38 cellular contexts compared by ENCODE assay signal in genomic region chr10:131350245-131350644, GRCh38. TPM values are rescaled to one million over a fixed set of nuclear protein-coding genes. Genes with fewer than 3 reads are reported as not detected.
"Had no signal": no experiment of that assay in that cellular context is flagged by ENCODE, and none has a peak within 500 bp of the region (broad histone marks: within the 10 kb centered on the region; RNA-seq: fewer than 3 reads in every experiment).

No MANE protein-coding gene starts in this region.

- H3K4me3 Mint-ChIP-seq: activated B cell treated with CpG ODN at 0.5 μM for 24 hours; activated CD4-positive, alpha-beta memory T cell treated with anti-CD3 and anti-CD28 coated beads for 36 hours; activated CD4-positive, alpha-beta T cell treated with anti-CD3 and anti-CD28 coated beads, Interleukin-2, amount 10 ng/mL, durations not matched to agents 24 days and 14 days; activated CD8-positive, alpha-beta T cell treated with anti-CD3 and anti-CD28 coated beads for 36 hours; activated naive CD4-positive, alpha-beta T cell treated with anti-CD3 and anti-CD28 coated beads for 36 hours; activated naive CD8-positive, alpha-beta T cell treated with anti-CD3 and anti-CD28 coated beads for 36 hours; activated T-cell treated with anti-CD3 and anti-CD28 coated beads, Interleukin-2, amount 50 U/mL, for 4 hours; activated T-cell treated with anti-CD3 and anti-CD28 coated beads, Interleukin-2, amount 50 U/mL, for 72 hours; activated T-helper 1 cell treated with anti-CD3 and anti-CD28 coated beads, Interleukin-12 subunit alpha, Interleukin-12 subunit beta, Interleukin-2, Interleukin-4 antibody, amounts not matched to agents 30 ng/mL and 10 ng/mL and 1 ng/mL, durations not matched to agents 14 hours and 24 hours and 36 hours; activated T-helper 17 cell treated with anti-CD3 and anti-CD28 coated beads, Interleukin-2, amount 50 U/mL, for 72 hours; T-helper 1 cell treated with Interleukin-12 subunit alpha and Interleukin-12 subunit beta and Interleukin-4 antibody, amounts not matched to agents 30 μg/mL and 1 μg/mL, for 36 hours; T-helper 2 cell treated with Interferon-gamma antibody and Interleukin-4, amounts not matched to agents 5 μg/mL and 100 μg/mL, for 36 hours had no signal

- H3K36me3 Mint-ChIP-seq: activated CD4-positive, alpha-beta memory T cell treated with anti-CD3 and anti-CD28 coated beads for 36 hours; activated naive CD4-positive, alpha-beta T cell treated with anti-CD3 and anti-CD28 coated beads, Interleukin-2, amount 50 U/mL, for 72 hours; activated naive CD8-positive, alpha-beta T cell treated with anti-CD3 and anti-CD28 coated beads for 36 hours had no signal

- DNase-seq: activated B cell treated with CpG ODN at 0.5 μM for 24 hours; activated CD4-positive, alpha-beta memory T cell treated with anti-CD3 and anti-CD28 coated beads for 36 hours; activated CD4-positive, alpha-beta T cell treated with anti-CD3 and anti-CD28 coated beads for 4 hours; activated CD4-positive, alpha-beta T cell treated with anti-CD3 and anti-CD28 coated beads, Interleukin-2, amount 10 ng/mL, durations not matched to agents 24 days and 14 days; activated CD4-positive, alpha-beta T cell treated with anti-CD3 and anti-CD28 coated beads, Interleukin-2, amount 50 U/mL, for 1 hour; activated CD4-positive, alpha-beta T cell treated with anti-CD3 and anti-CD28 coated beads, Interleukin-2, amount 50 U/mL, for 4 hours; activated CD4-positive, CD25-positive, alpha-beta regulatory T cell treated with anti-CD3 and anti-CD28 coated beads, Interleukin-2, amount 50 U/mL, for 72 hours; activated CD8-positive, alpha-beta memory T cell treated with anti-CD3 and anti-CD28 coated beads, Interleukin-2, amount 50 U/mL, for 4 hours; activated CD8-positive, alpha-beta T cell treated with anti-CD3 and anti-CD28 coated beads for 36 hours; activated effector memory CD4-positive, alpha-beta T cell treated with anti-CD3 and anti-CD28 coated beads, Interleukin-2, amount 50 U/mL, for 16 hours; activated gamma-delta T cell treated with Interleukin-2 at 50 U/mL for 16 hours; activated naive CD4-positive, alpha-beta T cell; activated naive CD4-positive, alpha-beta T cell treated with anti-CD3 and anti-CD28 coated beads for 36 hours; activated naive CD4-positive, alpha-beta T cell treated with anti-CD3 and anti-CD28 coated beads, Interleukin-2, amount 50 U/mL, for 16 hours; activated naive CD8-positive, alpha-beta T cell treated with anti-CD3 and anti-CD28 coated beads for 36 hours; activated T-cell treated with anti-CD3 and anti-CD28 coated beads for 4 hours; activated T-cell treated with anti-CD3 and anti-CD28 coated beads, Interleukin-2, amount 50 U/mL, for 1 hour; activated T-cell treated with anti-CD3 and anti-CD28 coated beads, Interleukin-2, amount 50 U/mL, for 4 hours; activated T-cell treated with anti-CD3 and anti-CD28 coated beads, Interleukin-2, amount 50 U/mL, for 72 hours; adrenal gland; amniotic stem cell; aorta; body of pancreas; brain microvascular endothelial cell; central memory CD4-positive, alpha-beta T cell; T-helper 1 cell; T-helper 2 cell; T-helper 9 cell had no signal

- H3K27ac Mint-ChIP-seq: activated B cell treated with CpG ODN at 0.5 μM for 24 hours; activated CD4-positive, alpha-beta memory T cell treated with anti-CD3 and anti-CD28 coated beads for 36 hours; activated CD4-positive, alpha-beta T cell treated with anti-CD3 and anti-CD28 coated beads, Interleukin-2, amount 10 ng/mL, durations not matched to agents 24 days and 14 days; activated CD8-positive, alpha-beta T cell treated with anti-CD3 and anti-CD28 coated beads for 36 hours; activated naive CD4-positive, alpha-beta T cell treated with anti-CD3 and anti-CD28 coated beads for 36 hours; activated naive CD8-positive, alpha-beta T cell treated with anti-CD3 and anti-CD28 coated beads for 36 hours; activated T-cell treated with anti-CD3 and anti-CD28 coated beads, Interleukin-2, amount 50 U/mL, for 72 hours; activated T-helper 1 cell treated with anti-CD3 and anti-CD28 coated beads, Interleukin-12 subunit alpha, Interleukin-12 subunit beta, Interleukin-2, Interleukin-4 antibody, amounts not matched to agents 30 ng/mL and 10 ng/mL and 1 ng/mL, durations not matched to agents 14 hours and 24 hours and 36 hours; activated T-helper 17 cell treated with anti-CD3 and anti-CD28 coated beads, Interleukin-2, amount 50 U/mL, for 72 hours; T-helper 1 cell treated with Interleukin-12 subunit alpha and Interleukin-12 subunit beta and Interleukin-4 antibody, amounts not matched to agents 30 μg/mL and 1 μg/mL, for 36 hours; T-helper 2 cell treated with Interferon-gamma antibody and Interleukin-4, amounts not matched to agents 5 μg/mL and 100 μg/mL, for 36 hours had no signal

- H3K9me3 Mint-ChIP-seq: activated B cell treated with CpG ODN at 0.5 μM for 24 hours; activated CD4-positive, alpha-beta memory T cell treated with anti-CD3 and anti-CD28 coated beads for 36 hours; activated CD8-positive, alpha-beta T cell treated with anti-CD3 and anti-CD28 coated beads for 36 hours; activated naive CD4-positive, alpha-beta T cell treated with anti-CD3 and anti-CD28 coated beads for 36 hours had no signal

- H3K4me1 Mint-ChIP-seq: activated B cell treated with CpG ODN at 0.5 μM for 24 hours; activated CD4-positive, alpha-beta T cell treated with anti-CD3 and anti-CD28 coated beads, Interleukin-2, amount 10 ng/mL, durations not matched to agents 24 days and 14 days; activated naive CD8-positive, alpha-beta T cell treated with anti-CD3 and anti-CD28 coated beads for 36 hours; activated T-helper 17 cell treated with anti-CD3 and anti-CD28 coated beads, Interleukin-2, amount 50 U/mL, for 72 hours had no signal

- H3K9me3 ChIP-seq: adrenal gland, body of pancreas, breast epithelium had no signal

- H3K4me1 ChIP-seq: adrenal gland, body of pancreas, breast epithelium had no signal

- H3K27ac ChIP-seq: adrenal gland, body of pancreas, brain microvascular endothelial cell, breast epithelium, VCaP had no signal

- FAIRE-seq: astrocyte, TTC549 had no signal

- H3K27me3 ChIP-seq: adrenal gland, body of pancreas, brain microvascular endothelial cell had no signal

- H3K27me3 Mint-ChIP-seq: activated CD4-positive, alpha-beta memory T cell treated with anti-CD3 and anti-CD28 coated beads for 36 hours; activated CD4-positive, alpha-beta T cell treated with anti-CD3 and anti-CD28 coated beads, Interleukin-2, amount 10 ng/mL, durations not matched to agents 24 days and 14 days had no signal

- ATAC-seq: activated CD8-positive, alpha-beta T cell treated with anti-CD3 and anti-CD28 coated beads for 36 hours; activated naive CD4-positive, alpha-beta T cell treated with anti-CD3 and anti-CD28 coated beads, Interleukin-2, amount 50 U/mL, for 72 hours; activated T-cell treated with anti-CD3 and anti-CD28 coated beads, Interleukin-2, amount 50 U/mL, for 4 hours; activated T-cell treated with anti-CD3 and anti-CD28 coated beads, Interleukin-2, amount 50 U/mL, for 72 hours; activated T-helper 17 cell treated with anti-CD3 and anti-CD28 coated beads, Interleukin-2, amount 50 U/mL, for 72 hours; body of pancreas had no signal

- H3K36me3 ChIP-seq: adrenal gland, brain microvascular endothelial cell, breast epithelium had no signal

- H3K4me3 ChIP-seq: adrenal gland, body of pancreas, breast epithelium had no signal

RNA-seq across cellular contexts. Expression of gene TCERG1L, which starts 38.7 kb away (rescaled TPM):
- total RNA-seq: activated B cell treated with CpG ODN at 0.5 μM for 24 hours; activated CD4-positive, alpha-beta memory T cell treated with anti-CD3 and anti-CD28 coated beads for 36 hours; activated CD4-positive, alpha-beta T cell treated with anti-CD3 and anti-CD28 coated beads, Interleukin-2, amount 10 ng/mL, durations not matched to agents 24 days and 14 days; activated CD8-positive, alpha-beta T cell treated with anti-CD3 and anti-CD28 coated beads for 36 hours; aorta; cardiac septum had no signal
- polyA plus RNA-seq: aorta had no signal
